ENCODE assay signal across 1 cellular context in genomic region chr12:110233212-110233903, GRCh38.
A peak's percentile ranks its signal among the peaks of the same experiment; 100 is the strongest.
TF ChIP-seq lines count a peak whose summit lies in the region.

No MANE protein-coding gene starts in this region.

TF ChIP-seq in HepG2, 621 proteins besides CTCF, POLR2A, EP300 and RAD21 (continued from another document):
- TF ChIP-seq, protein P1, sequence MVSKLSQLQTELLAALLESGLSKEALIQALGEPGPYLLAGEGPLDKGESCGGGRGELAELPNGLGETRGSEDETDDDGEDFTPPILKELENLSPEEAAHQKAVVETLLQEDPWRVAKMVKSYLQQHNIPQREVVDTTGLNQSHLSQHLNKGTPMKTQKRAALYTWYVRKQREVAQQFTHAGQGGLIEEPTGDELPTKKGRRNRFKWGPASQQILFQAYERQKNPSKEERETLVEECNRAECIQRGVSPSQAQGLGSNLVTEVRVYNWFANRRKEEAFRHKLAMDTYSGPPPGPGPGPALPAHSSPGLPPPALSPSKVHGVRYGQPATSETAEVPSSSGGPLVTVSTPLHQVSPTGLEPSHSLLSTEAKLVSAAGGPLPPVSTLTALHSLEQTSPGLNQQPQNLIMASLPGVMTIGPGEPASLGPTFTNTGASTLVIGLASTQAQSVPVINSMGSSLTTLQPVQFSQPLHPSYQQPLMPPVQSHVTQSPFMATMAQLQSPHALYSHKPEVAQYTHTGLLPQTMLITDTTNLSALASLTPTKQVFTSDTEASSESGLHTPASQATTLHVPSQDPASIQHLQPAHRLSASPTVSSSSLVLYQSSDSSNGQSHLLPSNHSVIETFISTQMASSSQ (IDR thresholded peaks at IDR 0.05; ENCODE audit: low read depth) = peak; percentile 34; the same call in 1 of the 2 replicates
- TF ChIP-seq, protein P1 (CRISPR knock-in tag; IDR thresholded peaks at IDR 0.05; ENCODE audit: borderline replicate concordance) = no peak
